ENCODE assay signal across 27 cellular contexts in genomic region chr7:30741289-30741688, GRCh38. TPM values are rescaled to one million over a fixed set of nuclear protein-coding genes. Genes with fewer than 3 reads are reported as not detected.
DNase-seq lines count a peak whose midpoint lies in the region; ATAC-seq, FAIRE-seq and TF ChIP-seq lines count a peak whose summit lies in the region.
"Had no signal": no experiment of that assay in that cellular context is flagged by ENCODE, and none has a peak within 500 bp of the region (broad histone marks: within the 10 kb centered on the region; RNA-seq: fewer than 3 reads in every experiment).

No MANE protein-coding gene starts in this region.

- H3K9me3 Mint-ChIP-seq in activated T-helper 1 cell treated with anti-CD3 and anti-CD28 coated beads, Interleukin-12 subunit alpha, Interleukin-12 subunit beta, Interleukin-2, Interleukin-4 antibody, amounts not matched to agents 30 ng/mL and 10 ng/mL and 1 ng/mL, durations not matched to agents 14 hours and 24 hours and 36 hours, result no peaks in the 10 kb centered on the region
- H3K9me3 Mint-ChIP-seq: CD4-positive, alpha-beta memory T cell; CD4-positive, CD25-positive, alpha-beta regulatory T cell; CD8-positive, alpha-beta memory T cell had no signal

- H3K27ac Mint-ChIP-seq in activated T-helper 1 cell treated with anti-CD3 and anti-CD28 coated beads, Interleukin-12 subunit alpha, Interleukin-12 subunit beta, Interleukin-2, Interleukin-4 antibody, amounts not matched to agents 30 ng/mL and 10 ng/mL and 1 ng/mL, durations not matched to agents 14 hours and 24 hours and 36 hours, result no peak overlapping the region
- H3K27ac Mint-ChIP-seq: CD14-positive monocyte had no signal

- no peak overlapping the region for H3K4me3 Mint-ChIP-seq in activated T-helper 1 cell treated with anti-CD3 and anti-CD28 coated beads, Interleukin-12 subunit alpha, Interleukin-12 subunit beta, Interleukin-2, Interleukin-4 antibody, amounts not matched to agents 30 ng/mL and 10 ng/mL and 1 ng/mL, durations not matched to agents 14 hours and 24 hours and 36 hours
- H3K4me3 Mint-ChIP-seq: CD14-positive monocyte; CD4-positive, CD25-positive, alpha-beta regulatory T cell; CD8-positive, alpha-beta memory T cell had no signal

- no peaks in the 10 kb centered on the region for H3K36me3 ChIP-seq in kidney (ENCODE audit: control insufficient read depth in 1 of 2, insufficient read depth in 2 of 2, low read length in 2 of 2)
- no peaks in the 10 kb centered on the region for H3K36me3 ChIP-seq in upper lobe of right lung
- H3K36me3 ChIP-seq: BE2C, BLaER1 had no signal

- no peak for FAIRE-seq in kidney (lab: Jason Lieb, UNC)
- FAIRE-seq: A204.1, D721Med, G401.6, GM12892 had no signal

- peaks cover 4% of the 10 kb centered on the region for H3K27me3 Mint-ChIP-seq in activated T-helper 1 cell treated with anti-CD3 and anti-CD28 coated beads, Interleukin-12 subunit alpha, Interleukin-12 subunit beta, Interleukin-2, Interleukin-4 antibody, amounts not matched to agents 30 ng/mL and 10 ng/mL and 1 ng/mL, durations not matched to agents 14 hours and 24 hours and 36 hours (ENCODE audit: insufficient read depth)
- H3K27me3 Mint-ChIP-seq: CD4-positive, alpha-beta memory T cell; CD4-positive, CD25-positive, alpha-beta regulatory T cell had no signal

- ATAC-seq in upper lobe of right lung, result no peak
- no peak for ATAC-seq in GM19328 (IDR thresholded peaks at IDR 0.05; ENCODE audit: unreplicated experiment)

- H3K27me3 ChIP-seq in upper lobe of right lung, result no peaks in the 10 kb centered on the region
- H3K27me3 ChIP-seq: BE2C, BLaER1 had no signal

- H3K4me1 Mint-ChIP-seq in activated T-helper 1 cell treated with anti-CD3 and anti-CD28 coated beads, Interleukin-12 subunit alpha, Interleukin-12 subunit beta, Interleukin-2, Interleukin-4 antibody, amounts not matched to agents 30 ng/mL and 10 ng/mL and 1 ng/mL, durations not matched to agents 14 hours and 24 hours and 36 hours (ENCODE audit: low read depth), result peaks cover 34% of the 10 kb centered on the region
- H3K4me1 Mint-ChIP-seq: CD14-positive monocyte had no signal

- peaks cover 1% of the 10 kb centered on the region for H3K36me3 Mint-ChIP-seq in activated T-helper 1 cell treated with anti-CD3 and anti-CD28 coated beads, Interleukin-12 subunit alpha, Interleukin-12 subunit beta, Interleukin-2, Interleukin-4 antibody, amounts not matched to agents 30 ng/mL and 10 ng/mL and 1 ng/mL, durations not matched to agents 14 hours and 24 hours and 36 hours (ENCODE audit: low read depth)
- H3K36me3 Mint-ChIP-seq: CD14-positive monocyte; CD4-positive, alpha-beta memory T cell; CD4-positive, CD25-positive, alpha-beta regulatory T cell; CD8-positive, alpha-beta memory T cell had no signal

- H3K4me1 ChIP-seq in kidney (ENCODE audit: control insufficient read depth in 1 of 2, insufficient read depth in 1 of 2, low read depth in 1 of 2, low read length in 2 of 2) (no peaks in the 10 kb centered on the region), upper lobe of right lung (no peaks in the 10 kb centered on the region)
- H3K4me1 ChIP-seq: BE2C had no signal

- TF ChIP-seq CTCF in VCaP (conservative IDR thresholded peaks at IDR 0.05) (no peak), kidney (IDR thresholded peaks at IDR 0.05; ENCODE audit: borderline replicate concordance, extremely low read depth, insufficient read depth) (no peak), upper lobe of right lung (IDR thresholded peaks at IDR 0.05) (no peak)

- H3K4me3 ChIP-seq in kidney (ENCODE audit: low read length in 2 of 2) (no peak overlapping the region), upper lobe of right lung (no peak overlapping the region)
- H3K4me3 ChIP-seq: BLaER1, GM12878 had no signal

- no peaks in the 10 kb centered on the region for H3K9me3 ChIP-seq in kidney (ENCODE audit: control insufficient read depth in 1 of 2, low read length in 2 of 2)
- no peaks in the 10 kb centered on the region for H3K9me3 ChIP-seq in upper lobe of right lung
- H3K9me3 ChIP-seq: BE2C, BLaER1, Caco-2 had no signal

- peak overlapping the region; percentile 41; the same call in 1 of the 2 replicates for H3K27ac ChIP-seq in VCaP
- H3K27ac ChIP-seq in kidney (ENCODE audit: low read depth in 2 of 2, low read length in 2 of 2), result no peak overlapping the region
- H3K27ac ChIP-seq in upper lobe of right lung, result no peak overlapping the region
- H3K27ac ChIP-seq: BLaER1 had no signal

- DNase-seq in activated effector memory CD4-positive, alpha-beta T cell treated with anti-CD3 and anti-CD28 coated beads, Interleukin-2, amount 50 U/mL, for 16 hours, result peak; percentile 51
- no peak for DNase-seq in activated effector memory CD4-positive, alpha-beta T cell treated with Interleukin-2 at 50 U/mL for 16 hours
- DNase-seq in kidney, result peak; percentile 33
- peak; percentile 51 for DNase-seq in upper lobe of right lung
- no peak for DNase-seq in activated T-helper 1 cell treated with anti-CD3 and anti-CD28 coated beads, Interleukin-12 subunit alpha, Interleukin-12 subunit beta, Interleukin-2, Interleukin-4 antibody, amounts not matched to agents 30 ng/mL and 10 ng/mL and 1 ng/mL, durations not matched to agents 14 hours and 24 hours and 36 hours (ENCODE audit: low spot score)
- no peak for DNase-seq in COLO668 (lab: John Stamatoyannopoulos, UW; ENCODE audit: unreplicated experiment)
- DNase-seq: 8988T; ACHN; BE2C; Calu3; CD4-positive, alpha-beta memory T cell; CD4-positive, CD25-positive, alpha-beta regulatory T cell; CD8-positive, alpha-beta memory T cell; DMS79 treated with DMSO at 0.1 percent for 48 hours; GF-D8 had no signal

- intact Hi-C loops in kidney (cut with DNase I) (no loop called here), upper lobe of right lung (cut with DNase I) (no loop called here)
- intact Hi-C loops in activated T-helper 1 cell treated with anti-CD3 and anti-CD28 coated beads, Interleukin-12 subunit alpha, Interleukin-12 subunit beta, Interleukin-2, Interleukin-4 antibody, amounts not matched to agents 30 ng/mL and 10 ng/mL and 1 ng/mL, durations not matched to agents 14 hours and 24 hours and 36 hours (cut with micrococcal nuclease), result loop anchor here (2.0 to 10.0 kb wide), 2 partner anchors 28 to 466 kb away; no protein-coding TSS in a partner anchor

- no peak overlapping the region for H3K9ac ChIP-seq in kidney (ENCODE audit: low read length in 2 of 2)
- H3K9ac ChIP-seq: BLaER1 had no signal

RNA-seq across cellular contexts. Expression of gene INMT, which starts 10.6 kb away (rescaled TPM):
- 44.8 TPM for total RNA-seq in kidney
- polyA plus RNA-seq in kidney (ENCODE audit: insufficient read depth, low read depth, low replicate concordance), result 34.5 TPM
- 501 TPM for total RNA-seq in upper lobe of right lung
- total RNA-seq in activated T-helper 1 cell treated with anti-CD3 and anti-CD28 coated beads, Interleukin-12 subunit alpha, Interleukin-12 subunit beta, Interleukin-2, Interleukin-4 antibody, amounts not matched to agents 30 ng/mL and 10 ng/mL and 1 ng/mL, durations not matched to agents 14 hours and 24 hours and 36 hours, result 0.23 TPM in 1 of 2 replicates, not detected in the other
- total RNA-seq: Calu3; CD4-positive, CD25-positive, alpha-beta regulatory T cell had no signal
- polyA plus RNA-seq: CD14-positive monocyte had no signal

RNA-seq across cellular contexts. Expression of gene MINDY4, which starts 29.9 kb away (rescaled TPM):
- total RNA-seq in kidney (15.3 TPM), upper lobe of right lung (20.1 TPM)
- polyA plus RNA-seq in kidney (ENCODE audit: insufficient read depth, low read depth, low replicate concordance), result 5.3 TPM
- 0.96 and 2.2 TPM in 2 replicates for total RNA-seq in activated T-helper 1 cell treated with anti-CD3 and anti-CD28 coated beads, Interleukin-12 subunit alpha, Interleukin-12 subunit beta, Interleukin-2, Interleukin-4 antibody, amounts not matched to agents 30 ng/mL and 10 ng/mL and 1 ng/mL, durations not matched to agents 14 hours and 24 hours and 36 hours

RNA-seq across cellular contexts. Expression of gene CRHR2, which starts 59.0 kb away (rescaled TPM):
- total RNA-seq in kidney (not detected), upper lobe of right lung (not detected)
- polyA plus RNA-seq in kidney (ENCODE audit: insufficient read depth, low read depth, low replicate concordance), result not detected
- not detected in 2 replicates for total RNA-seq in activated T-helper 1 cell treated with anti-CD3 and anti-CD28 coated beads, Interleukin-12 subunit alpha, Interleukin-12 subunit beta, Interleukin-2, Interleukin-4 antibody, amounts not matched to agents 30 ng/mL and 10 ng/mL and 1 ng/mL, durations not matched to agents 14 hours and 24 hours and 36 hours
- total RNA-seq: A673; Caco-2; Calu3; CD4-positive, alpha-beta memory T cell; CD4-positive, CD25-positive, alpha-beta regulatory T cell; CD8-positive, alpha-beta memory T cell; GM12878 had no signal
- polyA plus RNA-seq: AG04450; CD14-positive monocyte; CD4-positive, alpha-beta memory T cell; CD4-positive, CD25-positive, alpha-beta regulatory T cell; CD8-positive, alpha-beta memory T cell; GM12878 had no signal

Comparison
In these comparisons a context has a peak if more than half of its experiments do, and no peak if none do; other contexts are left out.
1. DNase-seq: peak in activated effector memory CD4-positive, alpha-beta T cell treated with anti-CD3 and anti-CD28 coated beads, Interleukin-2, amount 50 U/mL, for 16 hours (single experiment), kidney (single experiment) and upper lobe of right lung (single experiment); none in activated effector memory CD4-positive, alpha-beta T cell treated with Interleukin-2 at 50 U/mL for 16 hours (single experiment), activated T-helper 1 cell treated with anti-CD3 and anti-CD28 coated beads, Interleukin-12 subunit alpha, Interleukin-12 subunit beta, Interleukin-2, Interleukin-4 antibody, amounts not matched to agents 30 ng/mL and 10 ng/mL and 1 ng/mL, durations not matched to agents 14 hours and 24 hours and 36 hours (single experiment) and COLO668 (single experiment).
2. RNA of gene INMT, which starts 10.6 kb away (total RNA-seq): 501 TPM in upper lobe of right lung (single experiment) and 44.8 TPM in kidney (single experiment); 0.23 TPM in activated T-helper 1 cell treated with anti-CD3 and anti-CD28 coated beads, Interleukin-12 subunit alpha, Interleukin-12 subunit beta, Interleukin-2, Interleukin-4 antibody, amounts not matched to agents 30 ng/mL and 10 ng/mL and 1 ng/mL, durations not matched to agents 14 hours and 24 hours and 36 hours; every median in the first group is over 10 times any median in the second.